6 cellular contexts compared by ENCODE assay signal in the genomic region with DNA sequence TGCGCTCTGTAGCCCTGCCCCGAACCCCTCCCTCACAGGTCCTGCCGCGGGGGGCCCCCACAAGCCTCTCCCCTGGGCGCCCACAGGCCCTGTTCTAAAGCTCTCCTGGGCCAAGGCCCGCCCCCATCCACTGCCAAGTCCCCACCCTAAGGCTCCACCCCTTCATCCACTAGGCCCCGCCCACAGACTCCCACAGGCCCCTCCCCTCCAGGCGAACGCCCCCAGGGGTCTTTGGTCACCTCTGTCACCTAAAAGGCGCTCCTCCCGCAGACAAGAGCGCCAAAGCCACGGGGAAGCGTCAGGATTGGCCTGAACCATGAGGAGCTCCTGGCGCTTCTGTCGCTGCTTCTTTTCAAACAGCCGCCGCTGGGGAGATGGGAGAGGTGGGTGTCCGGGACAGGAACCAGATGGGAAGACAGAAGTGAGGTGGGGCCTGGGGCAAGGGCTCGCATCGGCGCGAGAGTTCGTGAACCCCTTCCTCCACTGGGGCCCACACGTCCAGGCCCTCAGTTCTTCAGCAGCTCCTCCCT.
A peak's percentile ranks its signal among the peaks of the same experiment; 100 is the strongest.
DNase-seq lines count a peak whose midpoint lies in the region; ATAC-seq and TF ChIP-seq lines count a peak whose summit lies in the region.

No MANE protein-coding gene starts in this region.

- DNase-seq in NCI-H146 treated with DMSO at 0.1 percent for 48 hours (lab: John Stamatoyannopoulos, UW; ENCODE audit: unreplicated experiment) (peak; percentile 61), retinal pigment epithelial cell (ENCODE audit: low read depth) (no peak), MV-4-11 (lab: John Stamatoyannopoulos, UW) (no peak)
- DNase-seq in effector memory CD4-positive, alpha-beta T cell, result no peak

- H3K4me3 ChIP-seq in effector memory CD4-positive, alpha-beta T cell (ENCODE audit: insufficient read depth, low read depth, low read length, poor library complexity, severe bottlenecking), result peak overlapping the region; percentile 13
- H3K4me3 ChIP-seq in retinal pigment epithelial cell (ENCODE audit: low read length), result peak overlapping the region; percentile 29

- no peaks in the 10 kb centered on the region for H3K36me3 ChIP-seq in effector memory CD4-positive, alpha-beta T cell (ENCODE audit: control insufficient read depth, insufficient read depth, low read length)

- TF ChIP-seq CTCF in retinal pigment epithelial cell (conservative IDR thresholded peaks at IDR 0.05; ENCODE audit: low read depth, low read length), result no peak

- peaks cover 12% of the 10 kb centered on the region for H3K27me3 ChIP-seq in effector memory CD4-positive, alpha-beta T cell (replicated peaks; ENCODE audit: control insufficient read depth, insufficient read depth, low read length, poor library complexity, severe bottlenecking)

- ATAC-seq in GM19023 (IDR thresholded peaks at IDR 0.05; ENCODE audit: unreplicated experiment) (no peak), GM18870 (IDR thresholded peaks at IDR 0.05; ENCODE audit: unreplicated experiment) (no peak)

- H3K4me1 ChIP-seq in effector memory CD4-positive, alpha-beta T cell (ENCODE audit: control insufficient read depth, insufficient read depth, low read length, poor library complexity, severe bottlenecking), result no peaks in the 10 kb centered on the region

- H3K27ac ChIP-seq in effector memory CD4-positive, alpha-beta T cell (ENCODE audit: insufficient read depth, low read length, poor library complexity, severe bottlenecking), result no peak overlapping the region

- no peaks in the 10 kb centered on the region for H3K9me3 ChIP-seq in effector memory CD4-positive, alpha-beta T cell (ENCODE audit: control insufficient read depth, low read length)
